Comparison of ENCODE assay signal across 12 cellular contexts in the genomic region with DNA sequence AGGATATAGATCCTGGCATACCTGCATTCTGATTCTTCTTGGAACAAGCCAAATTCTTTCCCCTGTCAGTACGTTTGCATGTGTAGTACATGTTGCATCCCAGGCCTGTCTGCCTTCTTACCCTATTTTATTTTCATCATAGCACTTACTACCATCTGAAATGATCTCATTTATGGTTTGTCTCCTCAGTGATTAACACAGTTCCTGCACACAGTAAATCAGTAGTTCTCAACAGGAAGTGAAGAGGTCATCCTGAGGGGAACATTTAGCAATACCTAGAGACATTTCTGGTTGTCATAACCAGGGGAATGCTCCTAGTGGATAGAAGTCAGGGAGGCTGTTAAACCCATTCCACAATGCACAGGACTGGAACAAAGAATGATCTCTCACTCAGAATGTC. TPM values are rescaled to one million over a fixed set of nuclear protein-coding genes. Genes with fewer than 3 reads are reported as not detected.
DNase-seq lines count a peak whose midpoint lies in the region; ATAC-seq and TF ChIP-seq lines count a peak whose summit lies in the region.
"Had no signal": no experiment of that assay in that cellular context is flagged by ENCODE, and none has a peak within 500 bp of the region (broad histone marks: within the 10 kb centered on the region; RNA-seq: fewer than 3 reads in every experiment).

No MANE protein-coding gene starts in this region.

- H3K27me3 ChIP-seq in kidney epithelial cell (ENCODE audit: control insufficient read depth, insufficient read depth, low read length), result no peaks in the 10 kb centered on the region
- H3K27me3 ChIP-seq: pancreas had no signal

- no peaks in the 10 kb centered on the region for H3K36me3 ChIP-seq in kidney epithelial cell (ENCODE audit: control insufficient read depth, insufficient read depth, low read length)
- H3K36me3 ChIP-seq: pancreas had no signal

- peak; percentile 46 for ATAC-seq in HG03097 (IDR thresholded peaks at IDR 0.05; ENCODE audit: low FRiP score, unreplicated experiment)
- ATAC-seq in activated T-helper 17 cell treated with anti-CD3 and anti-CD28 coated beads, Interleukin-2, amount 50 U/mL, for 72 hours (replicated peaks), result peak; percentile 89

- H3K9me3 Mint-ChIP-seq in activated T-helper 17 cell treated with anti-CD3 and anti-CD28 coated beads, Interleukin-2, amount 50 U/mL, for 72 hours, result no peaks in the 10 kb centered on the region
- no peaks in the 10 kb centered on the region for H3K9me3 Mint-ChIP-seq in glutamatergic neuron (ENCODE audit: unreplicated experiment)

- H3K27ac ChIP-seq in coronary artery, result no peak overlapping the region
- H3K27ac ChIP-seq: pancreas had no signal

- TF ChIP-seq CTCF in AG09319 (IDR thresholded peaks at IDR 0.05; ENCODE audit: low read depth, low read length) (no peak), kidney epithelial cell (IDR thresholded peaks at IDR 0.05; ENCODE audit: insufficient read depth, low read length, poor library complexity, severe bottlenecking) (no peak), glutamatergic neuron (IDR thresholded peaks at IDR 0.05; ENCODE audit: partially characterized antibody, unreplicated experiment) (no peak), coronary artery (IDR thresholded peaks at IDR 0.05) (no peak)

- no peaks in the 10 kb centered on the region for H3K4me1 Mint-ChIP-seq in activated T-helper 17 cell treated with anti-CD3 and anti-CD28 coated beads, Interleukin-2, amount 50 U/mL, for 72 hours
- no peaks in the 10 kb centered on the region for H3K4me1 Mint-ChIP-seq in glutamatergic neuron (ENCODE audit: low read depth, unreplicated experiment)

- H3K4me3 Mint-ChIP-seq in activated T-helper 17 cell treated with anti-CD3 and anti-CD28 coated beads, Interleukin-2, amount 50 U/mL, for 72 hours, result no peak overlapping the region
- no peak overlapping the region for H3K4me3 Mint-ChIP-seq in glutamatergic neuron (ENCODE audit: unreplicated experiment)

- H3K27ac Mint-ChIP-seq in activated T-helper 17 cell treated with anti-CD3 and anti-CD28 coated beads, Interleukin-2, amount 50 U/mL, for 72 hours, result no peak overlapping the region
- no peak overlapping the region for H3K27ac Mint-ChIP-seq in glutamatergic neuron (ENCODE audit: unreplicated experiment)

- DNase-seq in AG09319 (ENCODE audit: extremely low read depth, low read depth), result peak; percentile 11
- peak; percentile 45 for DNase-seq in kidney epithelial cell (ENCODE audit: low read depth)
- DNase-seq in superior temporal gyrus (ENCODE audit: extremely low spot score), result no peak
- no peak for DNase-seq in NCI-H524 treated with DMSO at 0.1 percent for 48 hours (lab: John Stamatoyannopoulos, UW)
- DNase-seq in glutamatergic neuron, result no peak
- DNase-seq in coronary artery (ENCODE audit: low spot score), result no peak
- DNase-seq: activated naive CD4-positive, alpha-beta T cell treated with anti-CD3 and anti-CD28 coated beads, Interleukin-2, amount 50 U/mL, for 16 hours; DMS79 treated with DMSO at 0.1 percent for 48 hours; NCI-H345; pancreas had no signal

- H3K27me3 Mint-ChIP-seq in activated T-helper 17 cell treated with anti-CD3 and anti-CD28 coated beads, Interleukin-2, amount 50 U/mL, for 72 hours, result no peaks in the 10 kb centered on the region
- no peaks in the 10 kb centered on the region for H3K27me3 Mint-ChIP-seq in glutamatergic neuron (ENCODE audit: unreplicated experiment)

- H3K4me3 ChIP-seq in kidney epithelial cell (ENCODE audit: low read depth, low read length) (no peak overlapping the region), coronary artery (no peak overlapping the region)
- H3K4me3 ChIP-seq: pancreas had no signal

- no peaks in the 10 kb centered on the region for H3K36me3 Mint-ChIP-seq in activated T-helper 17 cell treated with anti-CD3 and anti-CD28 coated beads, Interleukin-2, amount 50 U/mL, for 72 hours (ENCODE audit: low read depth)
- H3K36me3 Mint-ChIP-seq in glutamatergic neuron (ENCODE audit: unreplicated experiment), result no peaks in the 10 kb centered on the region

RNA-seq across cellular contexts. Expression of gene SLC26A4, which starts 38.2 kb away (rescaled TPM):
- total RNA-seq in activated T-helper 17 cell treated with anti-CD3 and anti-CD28 coated beads, Interleukin-2, amount 50 U/mL, for 72 hours, result 10 to 100 TPM; 14.7 to 27.5 TPM
- total RNA-seq in kidney epithelial cell, result 0.14 and 0.25 TPM in 2 replicates
- total RNA-seq in glutamatergic neuron (ENCODE audit: unreplicated experiment), result 0.34 TPM

RNA-seq across cellular contexts. Expression of gene BCAP29, which starts 42.4 kb away (rescaled TPM):
- total RNA-seq in activated T-helper 17 cell treated with anti-CD3 and anti-CD28 coated beads, Interleukin-2, amount 50 U/mL, for 72 hours, result 10 to 100 TPM; 33.3 to 51.6 TPM
- total RNA-seq in kidney epithelial cell (62.2 and 64.3 TPM in 2 replicates), glutamatergic neuron (ENCODE audit: unreplicated experiment) (30.1 TPM)

RNA-seq across cellular contexts. Expression of gene DUS4L, which starts 58.7 kb away (rescaled TPM):
- total RNA-seq in activated T-helper 17 cell treated with anti-CD3 and anti-CD28 coated beads, Interleukin-2, amount 50 U/mL, for 72 hours, result 10 to 100 TPM in 1 of 2 donors, 1 to 10 TPM in 1; 9.2 to 12.9 TPM
- total RNA-seq in kidney epithelial cell, result 16.4 and 19.6 TPM in 2 replicates
- total RNA-seq in glutamatergic neuron (ENCODE audit: unreplicated experiment), result 11.5 TPM

RNA-seq across cellular contexts. Expression of gene COG5, which starts 58.7 kb away (rescaled TPM):
- total RNA-seq in activated T-helper 17 cell treated with anti-CD3 and anti-CD28 coated beads, Interleukin-2, amount 50 U/mL, for 72 hours, result 10 to 100 TPM; 33.7 to 36.3 TPM
- total RNA-seq in kidney epithelial cell, result 34.0 and 37.1 TPM in 2 replicates
- 29.5 TPM for total RNA-seq in glutamatergic neuron (ENCODE audit: unreplicated experiment)

Comparison
In these comparisons a context has a peak if more than half of its experiments do, and no peak if none do; other contexts are left out.
1. DNase-seq: peak in AG09319 (single experiment) and kidney epithelial cell (single experiment); none in superior temporal gyrus (single experiment), NCI-H524 treated with DMSO at 0.1 percent for 48 hours (single experiment), glutamatergic neuron (single experiment) and coronary artery (single experiment).
2. RNA of gene SLC26A4, which starts 38.2 kb away (total RNA-seq): 14.7 to 27.5 TPM in activated T-helper 17 cell treated with anti-CD3 and anti-CD28 coated beads, Interleukin-2, amount 50 U/mL, for 72 hours; 0.34 TPM in glutamatergic neuron (single experiment) and 0.14 to 0.25 TPM in kidney epithelial cell; every median in the first group is over 10 times any median in the second.